Comparison of ENCODE assay signal across 8 cellular contexts in genomic region chr17:58447039-58447975, GRCh38. TPM values are rescaled to one million over a fixed set of nuclear protein-coding genes. Genes with fewer than 3 reads are reported as not detected.
DNase-seq lines count a peak whose midpoint lies in the region; ATAC-seq and TF ChIP-seq lines count a peak whose summit lies in the region.

No MANE protein-coding gene starts in this region.

- no peaks in the 10 kb centered on the region for H3K9me3 Mint-ChIP-seq in activated T-helper 1 cell treated with anti-CD3 and anti-CD28 coated beads, Interleukin-12 subunit alpha, Interleukin-12 subunit beta, Interleukin-2, Interleukin-4 antibody, amounts not matched to agents 30 ng/mL and 10 ng/mL and 1 ng/mL, durations not matched to agents 14 hours and 24 hours and 36 hours

- no peak overlapping the region for H3K27ac Mint-ChIP-seq in activated T-helper 1 cell treated with anti-CD3 and anti-CD28 coated beads, Interleukin-12 subunit alpha, Interleukin-12 subunit beta, Interleukin-2, Interleukin-4 antibody, amounts not matched to agents 30 ng/mL and 10 ng/mL and 1 ng/mL, durations not matched to agents 14 hours and 24 hours and 36 hours

- H3K36me3 ChIP-seq in Loucy (ENCODE audit: insufficient read depth, low read length), result no peaks in the 10 kb centered on the region
- no peaks in the 10 kb centered on the region for H3K36me3 ChIP-seq in prostate gland

- no peak for TF ChIP-seq POLR2A in prostate gland (IDR thresholded peaks at IDR 0.05)
- TF ChIP-seq POLR2A in GM18505 (IDR thresholded peaks at IDR 0.05; ENCODE audit: borderline replicate concordance, extremely low read depth, insufficient read depth, insufficient read length), result no peak

- H3K27me3 ChIP-seq in Loucy (ENCODE audit: insufficient read depth, low read length, poor library complexity, severe bottlenecking), result no peaks in the 10 kb centered on the region
- no peaks in the 10 kb centered on the region for H3K27me3 ChIP-seq in prostate gland (replicated peaks; ENCODE audit: insufficient read depth)

- H3K9ac ChIP-seq in Loucy (ENCODE audit: low read depth, low read length, poor library complexity, severe bottlenecking), result no peak overlapping the region

- H3K4me3 Mint-ChIP-seq in activated T-helper 1 cell treated with anti-CD3 and anti-CD28 coated beads, Interleukin-12 subunit alpha, Interleukin-12 subunit beta, Interleukin-2, Interleukin-4 antibody, amounts not matched to agents 30 ng/mL and 10 ng/mL and 1 ng/mL, durations not matched to agents 14 hours and 24 hours and 36 hours, result no peak overlapping the region

- H3K79me2 ChIP-seq in Loucy (ENCODE audit: insufficient read depth, low read length), result no peaks in the 10 kb centered on the region

- DNase-seq in GM03348 (ENCODE audit: low spot score) (peak; percentile 81), RPMI8226 (peak; percentile 84), foreskin melanocyte (peak; percentile 70), prostate gland (ENCODE audit: low spot score) (peak; percentile 70)
- peak; percentile 58 for DNase-seq in activated T-helper 1 cell treated with anti-CD3 and anti-CD28 coated beads, Interleukin-12 subunit alpha, Interleukin-12 subunit beta, Interleukin-2, Interleukin-4 antibody, amounts not matched to agents 30 ng/mL and 10 ng/mL and 1 ng/mL, durations not matched to agents 14 hours and 24 hours and 36 hours (ENCODE audit: low spot score)

- H3F3A ChIP-seq in Loucy (ENCODE audit: low read depth), result no peaks in the 10 kb centered on the region

- ATAC-seq in GM18505 (IDR thresholded peaks at IDR 0.05; ENCODE audit: unreplicated experiment) (no peak), GM21528 (IDR thresholded peaks at IDR 0.05; ENCODE audit: low FRiP score, unreplicated experiment) (no peak)

- H3K4me2 ChIP-seq in Loucy (ENCODE audit: low read depth, low read length, poor library complexity, severe bottlenecking), result no peak overlapping the region

- no peaks in the 10 kb centered on the region for H3K9me2 ChIP-seq in Loucy (replicated peaks; ENCODE audit: low read depth, low read length)

- TF ChIP-seq CTCF in Loucy (conservative IDR thresholded peaks at IDR 0.05; ENCODE audit: low read length), result peak; percentile 97
- peak in 3 of 4 experiments; percentile 60 to 73 (median 73) for TF ChIP-seq CTCF in prostate gland (IDR thresholded peaks at IDR 0.05)

- peaks cover under 1% of the 10 kb centered on the region for H3K27me3 Mint-ChIP-seq in activated T-helper 1 cell treated with anti-CD3 and anti-CD28 coated beads, Interleukin-12 subunit alpha, Interleukin-12 subunit beta, Interleukin-2, Interleukin-4 antibody, amounts not matched to agents 30 ng/mL and 10 ng/mL and 1 ng/mL, durations not matched to agents 14 hours and 24 hours and 36 hours (ENCODE audit: insufficient read depth)

- intact Hi-C loops in activated T-helper 1 cell treated with anti-CD3 and anti-CD28 coated beads, Interleukin-12 subunit alpha, Interleukin-12 subunit beta, Interleukin-2, Interleukin-4 antibody, amounts not matched to agents 30 ng/mL and 10 ng/mL and 1 ng/mL, durations not matched to agents 14 hours and 24 hours and 36 hours (cut with micrococcal nuclease), result loop anchor here (1.0 kb wide), 7 partner anchors 30 to 247 kb away; partner anchors contain the start of genes RNF43 and SUPT4H1
- intact Hi-C loops in prostate gland (cut with DNase I), result no loop called here

- no peak overlapping the region for H3K4me3 ChIP-seq in Loucy (ENCODE audit: low read length, poor library complexity, severe bottlenecking)
- no peak overlapping the region for H3K4me3 ChIP-seq in prostate gland

- no peaks in the 10 kb centered on the region for H3K36me3 Mint-ChIP-seq in activated T-helper 1 cell treated with anti-CD3 and anti-CD28 coated beads, Interleukin-12 subunit alpha, Interleukin-12 subunit beta, Interleukin-2, Interleukin-4 antibody, amounts not matched to agents 30 ng/mL and 10 ng/mL and 1 ng/mL, durations not matched to agents 14 hours and 24 hours and 36 hours (ENCODE audit: low read depth)

- H2AFZ ChIP-seq in Loucy (ENCODE audit: low read length), result no peak overlapping the region

- H3K9me3 ChIP-seq in Loucy (ENCODE audit: insufficient read depth, low read depth, low read length), result no peaks in the 10 kb centered on the region
- no peaks in the 10 kb centered on the region for H3K9me3 ChIP-seq in prostate gland

- H4K20me1 ChIP-seq in Loucy (ENCODE audit: insufficient read depth, low read length, poor library complexity, severe bottlenecking), result no peaks in the 10 kb centered on the region

- WGBS in prostate gland, result 76% methylated on average over 9 of the region's 9 CpGs

- H3K4me1 ChIP-seq in Loucy (ENCODE audit: insufficient read depth, low read length, poor library complexity, severe bottlenecking), result no peaks in the 10 kb centered on the region
- H3K4me1 ChIP-seq in prostate gland (replicated peaks), result no peaks in the 10 kb centered on the region

- H3K27ac ChIP-seq in prostate gland, result no peak overlapping the region

- peaks cover 5% of the 10 kb centered on the region for H3K4me1 Mint-ChIP-seq in activated T-helper 1 cell treated with anti-CD3 and anti-CD28 coated beads, Interleukin-12 subunit alpha, Interleukin-12 subunit beta, Interleukin-2, Interleukin-4 antibody, amounts not matched to agents 30 ng/mL and 10 ng/mL and 1 ng/mL, durations not matched to agents 14 hours and 24 hours and 36 hours (ENCODE audit: low read depth)

RNA-seq across cellular contexts. Expression of gene RNF43, which starts 30.0 kb away (rescaled TPM):
- 0.47 and 0.86 TPM in 2 replicates for total RNA-seq in activated T-helper 1 cell treated with anti-CD3 and anti-CD28 coated beads, Interleukin-12 subunit alpha, Interleukin-12 subunit beta, Interleukin-2, Interleukin-4 antibody, amounts not matched to agents 30 ng/mL and 10 ng/mL and 1 ng/mL, durations not matched to agents 14 hours and 24 hours and 36 hours
- 10 to 100 TPM; 29.3 to 31.9 TPM for total RNA-seq in prostate gland

RNA-seq across cellular contexts. Expression of gene HSF5, which starts 40.9 kb away (rescaled TPM):
- 1.1 and 1.2 TPM in 2 replicates for total RNA-seq in activated T-helper 1 cell treated with anti-CD3 and anti-CD28 coated beads, Interleukin-12 subunit alpha, Interleukin-12 subunit beta, Interleukin-2, Interleukin-4 antibody, amounts not matched to agents 30 ng/mL and 10 ng/mL and 1 ng/mL, durations not matched to agents 14 hours and 24 hours and 36 hours
- total RNA-seq in prostate gland, result 10 to 100 TPM in 1 of 2 donors, not detected in 1; 11.5 TPM

Comparison
In these comparisons a context has a peak if more than half of its experiments do, and no peak if none do; other contexts are left out.
1. RNA of gene RNF43, which starts 30.0 kb away (total RNA-seq): 29.3 to 31.9 TPM in prostate gland; 0.47 to 0.86 TPM in activated T-helper 1 cell treated with anti-CD3 and anti-CD28 coated beads, Interleukin-12 subunit alpha, Interleukin-12 subunit beta, Interleukin-2, Interleukin-4 antibody, amounts not matched to agents 30 ng/mL and 10 ng/mL and 1 ng/mL, durations not matched to agents 14 hours and 24 hours and 36 hours; every median in the first group is over 10 times any median in the second.
2. Peak in every context shown above with its lines, with median percentiles within 50 percentile points of each other: DNase-seq.